In the genomic region with DNA sequence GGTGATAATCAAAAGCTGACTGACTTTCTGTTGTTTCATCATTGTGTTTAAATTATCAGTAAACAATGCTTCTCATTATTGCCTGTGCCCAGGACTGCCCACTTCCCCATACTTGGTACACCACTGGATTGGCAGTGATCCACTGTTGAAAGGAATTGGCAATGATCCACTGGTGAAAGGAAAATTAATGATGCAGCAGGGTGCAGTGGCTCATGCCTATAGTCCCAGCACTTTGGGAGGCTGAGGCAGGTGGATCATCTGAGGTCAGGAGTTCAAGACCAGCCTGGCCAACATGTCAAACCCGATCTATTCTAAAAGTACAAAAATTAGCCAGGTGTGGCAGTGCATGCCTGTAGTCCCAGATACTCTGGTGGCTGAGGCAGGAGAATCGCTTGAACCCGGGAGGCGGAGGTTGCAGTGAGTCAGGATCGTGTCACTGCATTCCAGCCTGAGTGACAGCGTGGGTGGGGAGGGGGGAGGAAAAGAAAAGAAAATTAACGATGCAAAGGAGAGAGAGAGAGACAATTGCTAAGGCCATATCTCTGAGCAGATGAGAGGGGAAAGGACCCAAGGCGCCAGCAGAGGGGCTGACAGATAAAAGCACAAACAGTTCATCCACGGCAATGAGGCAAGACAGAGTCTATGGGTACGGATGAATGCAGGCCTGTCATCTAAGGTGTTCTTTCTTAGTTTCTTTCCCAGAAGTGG, we compare ENCODE assay signal across 14 cellular contexts. TPM values are rescaled to one million over a fixed set of nuclear protein-coding genes. Genes with fewer than 3 reads are reported as not detected.
A peak's percentile ranks its signal among the peaks of the same experiment; 100 is the strongest.
DNase-seq lines count a peak whose midpoint lies in the region; ATAC-seq and TF ChIP-seq lines count a peak whose summit lies in the region.
"Had no signal": no experiment of that assay in that cellular context is flagged by ENCODE, and none has a peak within 500 bp of the region (broad histone marks: within the 10 kb centered on the region; RNA-seq: fewer than 3 reads in every experiment).

No MANE protein-coding gene starts in this region.

- H3K36me3 ChIP-seq in GM23248 (ENCODE audit: low read depth) (no peaks in the 10 kb centered on the region), PC-3 (ENCODE audit: low read depth, low read length) (no peaks in the 10 kb centered on the region), mammary epithelial cell (ENCODE audit: insufficient read depth, low read length) (no peaks in the 10 kb centered on the region), esophagus muscularis mucosa (peaks cover 0 to 7% (median 3%) of the 10 kb centered on the region in 4 donors)
- H3K36me3 ChIP-seq: BLaER1 treated with 17β-estradiol and CSF1 and Interleukin-3, amounts not matched to agents 10 nM and 100 nM; cardiac muscle cell; spleen had no signal

- WGBS in GM23248 (ENCODE audit: low coverage in 1 of 2, low lambda C conversion rate in 2 of 2, missing lambda C conversion rate in 2 of 2), 2 experiments, result 44 to 47% methylated on average over 10 of the region's 10 CpGs
- 52% methylated on average over 9 of the region's 10 CpGs for WGBS in mammary epithelial cell (ENCODE audit: low coverage, missing lambda C conversion rate)
- WGBS in esophagus muscularis mucosa, result 81% methylated on average over 10 of the region's 10 CpGs

- no peak for TF ChIP-seq EP300 in esophagus muscularis mucosa (IDR thresholded peaks at IDR 0.05)

- H3K79me2 ChIP-seq in GM23248 (ENCODE audit: insufficient read depth), result no peaks in the 10 kb centered on the region
- no peaks in the 10 kb centered on the region for H3K79me2 ChIP-seq in PC-3 (ENCODE audit: low read length)
- H3K79me2 ChIP-seq in mammary epithelial cell (ENCODE audit: insufficient read depth, low read length), result no peaks in the 10 kb centered on the region

- DNase-seq in GM23248 (peak; percentile 42), PC-3 (peak; percentile 66), mammary epithelial cell (peak; percentile 85), medulla oblongata (ENCODE audit: extremely low spot score) (peak; percentile 55), NCI-H774 (lab: John Stamatoyannopoulos, UW) (no peak), esophagus muscularis mucosa (ENCODE audit: extremely low spot score) (no peak)
- DNase-seq in activated CD4-positive, CD25-positive, alpha-beta regulatory T cell treated with anti-CD3 and anti-CD28 coated beads, Interleukin-2, amount 50 U/mL, for 72 hours, result no peak
- DNase-seq: mesenchymal stem cell, spleen, T-cell had no signal

- CTCF ChIA-PET in PC-3 (lab: Charles Lee) (no interaction called here), mammary epithelial cell (lab: Charles Lee; ENCODE audit: low non-redundant PET) (no interaction called here)

- intact Hi-C loops in PC-3 (cut with micrococcal nuclease) (no loop called here), mammary epithelial cell (cut with micrococcal nuclease) (no loop called here), esophagus muscularis mucosa (cut with DNase I) (no loop called here)

- H3K9me3 ChIP-seq in GM23248 (ENCODE audit: low read depth), result no peaks in the 10 kb centered on the region
- no peaks in the 10 kb centered on the region for H3K9me3 ChIP-seq in PC-3 (ENCODE audit: low read length)
- no peaks in the 10 kb centered on the region for H3K9me3 ChIP-seq in mammary epithelial cell (replicated peaks; ENCODE audit: insufficient read depth, low read length)
- H3K9me3 ChIP-seq in esophagus muscularis mucosa, result no peaks in the 10 kb centered on the region
- H3K9me3 ChIP-seq: BLaER1 treated with 17β-estradiol and CSF1 and Interleukin-3, amounts not matched to agents 10 nM and 100 nM; spleen had no signal

- TF ChIP-seq POLR2A in esophagus muscularis mucosa (IDR thresholded peaks at IDR 0.05; ENCODE audit: low read depth), result no peak

- no TSS peak for BruUV-seq in PC-3 (replicated peaks; lab: Mats Ljungman, UMichigan)
- BruUV-seq in mammary epithelial cell (replicated peaks; lab: Mats Ljungman, UMichigan), result no TSS peak

- H3K27me3 ChIP-seq in GM23248 (replicated peaks; ENCODE audit: insufficient read depth), result no peaks in the 10 kb centered on the region
- no peaks in the 10 kb centered on the region for H3K27me3 ChIP-seq in PC-3 (ENCODE audit: low read length)
- H3K27me3 ChIP-seq in mammary epithelial cell (ENCODE audit: insufficient read depth, low read length), result no peaks in the 10 kb centered on the region
- no peaks in the 10 kb centered on the region for H3K27me3 ChIP-seq in esophagus muscularis mucosa
- H3K27me3 ChIP-seq: BLaER1 treated with 17β-estradiol and CSF1 and Interleukin-3, amounts not matched to agents 10 nM and 100 nM; cardiac muscle cell had no signal

- peak overlapping the region; percentile 7; the same call in 1 of the 2 replicates for H2AFZ ChIP-seq in GM23248
- 0 out of 2 replicates have a peak overlapping the region, but pooled peaks have one; percentile 2 for H2AFZ ChIP-seq in PC-3 (ENCODE audit: low read length)
- H2AFZ ChIP-seq in mammary epithelial cell (ENCODE audit: low read depth, low read length), result no peak overlapping the region

- H3F3A ChIP-seq in GM23248 (ENCODE audit: insufficient read depth), result no peaks in the 10 kb centered on the region
- H3F3A ChIP-seq in PC-3 (ENCODE audit: low read length, unreplicated experiment), result no peaks in the 10 kb centered on the region

- POLR2A ChIA-PET in PC-3 (lab: Charles Lee; ENCODE audit: unreplicated experiment), result no interaction called here

- ATAC-seq in PC-3, result peak; percentile 43
- ATAC-seq in HG02678 (IDR thresholded peaks at IDR 0.05; ENCODE audit: unreplicated experiment), result no peak
- ATAC-seq: T-cell had no signal

- TF ChIP-seq CTCF in PC-3 (conservative IDR thresholded peaks at IDR 0.05; ENCODE audit: low read depth, low read length), result no peak
- TF ChIP-seq CTCF in mammary epithelial cell (conservative IDR thresholded peaks at IDR 0.05 in 1 of 2, IDR thresholded peaks at IDR 0.05 in 1 of 2; ENCODE audit: extremely low read depth in 1 of 2, insufficient read depth in 1 of 2, low read depth in 1 of 2, low read length in 2 of 2), result no peak
- no peak for TF ChIP-seq CTCF in esophagus muscularis mucosa (IDR thresholded peaks at IDR 0.05)

- H3K9me2 ChIP-seq in GM23248 (ENCODE audit: insufficient read depth) (no peaks in the 10 kb centered on the region), PC-3 (replicated peaks; ENCODE audit: low read length) (no peaks in the 10 kb centered on the region)

- no peak overlapping the region for H3K4me3 ChIP-seq in GM23248
- H3K4me3 ChIP-seq in PC-3 (ENCODE audit: low read length), result no peak overlapping the region
- H3K4me3 ChIP-seq in mammary epithelial cell (replicated peaks in 1 of 3; ENCODE audit: insufficient read depth in 1 of 3, low read depth in 2 of 3, low read length in 3 of 3), result no peak overlapping the region
- H3K4me3 ChIP-seq in esophagus muscularis mucosa, result no peak overlapping the region
- H3K4me3 ChIP-seq: BLaER1 treated with 17β-estradiol and CSF1 and Interleukin-3, amounts not matched to agents 10 nM and 100 nM; cardiac muscle cell; spleen had no signal

- H3K27ac ChIP-seq in GM23248, result no peak overlapping the region
- H3K27ac ChIP-seq in PC-3 (ENCODE audit: low read length), result no peak overlapping the region
- no peak overlapping the region for H3K27ac ChIP-seq in mammary epithelial cell (ENCODE audit: insufficient read depth, low read depth, low read length)
- H3K27ac ChIP-seq in esophagus muscularis mucosa (replicated peaks in 1 of 4), result no peak overlapping the region
- H3K27ac ChIP-seq: BLaER1 treated with 17β-estradiol and CSF1 and Interleukin-3, amounts not matched to agents 10 nM and 100 nM; cardiac muscle cell; spleen had no signal

- in situ Hi-C loops in GM23248 (cut with MboI), result loop anchor here (25.0 kb wide), 2 partner anchors 330 to 1530 kb away; no protein-coding TSS in a partner anchor
- in situ Hi-C loops in mammary epithelial cell (cut with MboI; ENCODE audit: low sequenced_read_pairs in 2 of 2), result no loop called here

- dilution Hi-C loops in mammary epithelial cell (cut with HindIII; ENCODE audit: low sequenced_read_pairs), result no loop called here

- H3K9ac ChIP-seq in GM23248, result no peak overlapping the region
- H3K9ac ChIP-seq in PC-3 (ENCODE audit: low read length), result no peak overlapping the region
- no peak overlapping the region for H3K9ac ChIP-seq in mammary epithelial cell (ENCODE audit: insufficient read depth, low read length)
- H3K9ac ChIP-seq: BLaER1 treated with 17β-estradiol and CSF1 and Interleukin-3, amounts not matched to agents 10 nM and 100 nM had no signal

- no peaks in the 10 kb centered on the region for H4K20me1 ChIP-seq in GM23248 (ENCODE audit: insufficient read depth)
- no peaks in the 10 kb centered on the region for H4K20me1 ChIP-seq in PC-3 (ENCODE audit: low read length)
- H4K20me1 ChIP-seq in mammary epithelial cell (ENCODE audit: insufficient read depth, low read length), result no peaks in the 10 kb centered on the region
- H4K20me1 ChIP-seq: BLaER1 treated with 17β-estradiol and CSF1 and Interleukin-3, amounts not matched to agents 10 nM and 100 nM had no signal

- H3K4me1 ChIP-seq in GM23248 (ENCODE audit: insufficient read depth), result peaks cover 10% of the 10 kb centered on the region
- peaks cover 10% of the 10 kb centered on the region; the same call in 1 of the 2 replicates for H3K4me1 ChIP-seq in PC-3 (ENCODE audit: insufficient read depth, low read length)
- peaks cover 10% of the 10 kb centered on the region for H3K4me1 ChIP-seq in mammary epithelial cell (ENCODE audit: insufficient read depth, low read length)
- peaks cover 0 to 17% (median 11%) of the 10 kb centered on the region in 4 donors for H3K4me1 ChIP-seq in esophagus muscularis mucosa
- H3K4me1 ChIP-seq: BLaER1 treated with 17β-estradiol and CSF1 and Interleukin-3, amounts not matched to agents 10 nM and 100 nM; spleen had no signal

- H3K4me2 ChIP-seq in GM23248 (ENCODE audit: unreplicated experiment), result peak overlapping the region; percentile 11
- H3K4me2 ChIP-seq in PC-3 (ENCODE audit: low read length), result peak overlapping the region; percentile 7; the same call in 1 of the 2 replicates
- H3K4me2 ChIP-seq in mammary epithelial cell (ENCODE audit: insufficient read depth, low read depth, low read length), result no peak overlapping the region
- H3K4me2 ChIP-seq: BLaER1 treated with 17β-estradiol and CSF1 and Interleukin-3, amounts not matched to agents 10 nM and 100 nM had no signal

RNA-seq across cellular contexts. Expression of a gene that starts 10.2 kb away (rescaled TPM):
- 0.13 and 0.76 TPM in 2 replicates for total RNA-seq in GM23248 (2014; rRNA removed; shearing (Covaris generic))
- polyA plus RNA-seq in GM23248 (2016; fragmentation: Nextera tagmentation; extraction: Ambion mirVana) (0.13 and 0.27 TPM in 2 replicates), mammary epithelial cell (not detected)
- total RNA-seq in PC-3 (2014; rRNA removed) (not detected in 2 replicates), mammary epithelial cell (not detected), esophagus muscularis mucosa (10 to 100 TPM; 11.8 to 39.5 (median 18.7) TPM)
- not detected for polyA minus RNA-seq in mammary epithelial cell
- total RNA-seq: activated T-helper 1 cell treated with anti-CD3 and anti-CD28 coated beads, Interleukin-12 subunit alpha, Interleukin-12 subunit beta, Interleukin-2, Interleukin-4 antibody, amounts not matched to agents 30 ng/mL and 10 ng/mL and 1 ng/mL, durations not matched to agents 14 hours and 24 hours and 36 hours; T-cell had no signal

Comparison
In these comparisons a context has a peak if more than half of its experiments do, and no peak if none do; other contexts are left out.
1. DNase-seq: peak in GM23248 (single experiment), PC-3 (single experiment), mammary epithelial cell (single experiment) and medulla oblongata (single experiment); none in activated CD4-positive, CD25-positive, alpha-beta regulatory T cell treated with anti-CD3 and anti-CD28 coated beads, Interleukin-2, amount 50 U/mL, for 72 hours (single experiment), NCI-H774 (single experiment) and esophagus muscularis mucosa (single experiment).